In genomic region chr4:41122775-41123174, GRCh38 we compare ENCODE assay signal across 2 cellular contexts.
TF ChIP-seq lines count a peak whose summit lies in the region.

No MANE protein-coding gene starts in this region.

TF ChIP-seq in HepG2, 621 proteins besides CTCF, POLR2A, EP300 and RAD21:
- TF ChIP-seq ZNF232 (CRISPR knock-in tag; IDR thresholded peaks at IDR 0.05; ENCODE audit: borderline replicate concordance) (no peak), STAG1 (CRISPR knock-in tag; IDR thresholded peaks at IDR 0.05) (peak; percentile 50)

TF ChIP-seq in GM12878, 131 proteins besides CTCF, POLR2A, EP300 and RAD21:
- TF ChIP-seq PML (IDR thresholded peaks at IDR 0.05; ENCODE audit: low read length), result no peak
- TF ChIP-seq NBN (IDR thresholded peaks at IDR 0.05), result no peak
- no peak for TF ChIP-seq FOXK2 (IDR thresholded peaks at IDR 0.05)
- no peak for TF ChIP-seq NFYA (IDR thresholded peaks at IDR 0.05; ENCODE audit: borderline replicate concordance, low read depth, low read length)
- TF ChIP-seq TARDBP (IDR thresholded peaks at IDR 0.05; ENCODE audit: borderline replicate concordance), result no peak
- no peak for TF ChIP-seq POLR2AphosphoS2 (IDR thresholded peaks at IDR 0.05; ENCODE audit: low read depth, low read length)
- no peak for TF ChIP-seq FOXM1 (IDR thresholded peaks at IDR 0.05; ENCODE audit: low read depth, low read length)
